ENCODE assay signal across 1 cellular context in the genomic region with DNA sequence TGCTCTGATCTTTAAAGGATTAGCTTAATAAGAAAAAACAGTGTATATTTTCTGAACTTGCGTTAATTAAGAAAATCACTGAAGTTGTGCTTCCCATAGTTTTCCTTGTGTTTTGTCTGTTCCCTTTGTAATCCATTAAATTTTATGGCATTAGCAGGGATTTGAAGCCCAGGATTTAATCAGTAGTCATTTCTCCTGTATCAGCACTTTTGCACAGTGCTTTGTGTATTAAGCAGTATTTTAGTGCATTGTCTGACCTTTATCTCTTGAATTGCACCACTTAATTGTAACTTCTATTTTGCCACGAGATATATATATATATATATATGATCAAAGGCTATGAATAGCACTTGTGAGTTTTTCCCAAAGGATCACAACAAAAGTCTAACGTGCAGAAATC.
TF ChIP-seq lines count a peak whose summit lies in the region.

No MANE protein-coding gene starts in this region.

TF ChIP-seq in K562, 482 proteins besides CTCF, POLR2A, EP300 and RAD21:
- TF ChIP-seq ZNF407 (IDR thresholded peaks at IDR 0.05; ENCODE audit: low read depth) (no peak), MAFF (IDR thresholded peaks at IDR 0.05; ENCODE audit: low read length) (peak; percentile 29; the same call in 1 of the 2 replicates), MAFK (IDR thresholded peaks at IDR 0.05; ENCODE audit: low read length) (0 out of 2 replicates have a peak, but pooled peaks have one; percentile 37)
- TF ChIP-seq, protein P1, sequence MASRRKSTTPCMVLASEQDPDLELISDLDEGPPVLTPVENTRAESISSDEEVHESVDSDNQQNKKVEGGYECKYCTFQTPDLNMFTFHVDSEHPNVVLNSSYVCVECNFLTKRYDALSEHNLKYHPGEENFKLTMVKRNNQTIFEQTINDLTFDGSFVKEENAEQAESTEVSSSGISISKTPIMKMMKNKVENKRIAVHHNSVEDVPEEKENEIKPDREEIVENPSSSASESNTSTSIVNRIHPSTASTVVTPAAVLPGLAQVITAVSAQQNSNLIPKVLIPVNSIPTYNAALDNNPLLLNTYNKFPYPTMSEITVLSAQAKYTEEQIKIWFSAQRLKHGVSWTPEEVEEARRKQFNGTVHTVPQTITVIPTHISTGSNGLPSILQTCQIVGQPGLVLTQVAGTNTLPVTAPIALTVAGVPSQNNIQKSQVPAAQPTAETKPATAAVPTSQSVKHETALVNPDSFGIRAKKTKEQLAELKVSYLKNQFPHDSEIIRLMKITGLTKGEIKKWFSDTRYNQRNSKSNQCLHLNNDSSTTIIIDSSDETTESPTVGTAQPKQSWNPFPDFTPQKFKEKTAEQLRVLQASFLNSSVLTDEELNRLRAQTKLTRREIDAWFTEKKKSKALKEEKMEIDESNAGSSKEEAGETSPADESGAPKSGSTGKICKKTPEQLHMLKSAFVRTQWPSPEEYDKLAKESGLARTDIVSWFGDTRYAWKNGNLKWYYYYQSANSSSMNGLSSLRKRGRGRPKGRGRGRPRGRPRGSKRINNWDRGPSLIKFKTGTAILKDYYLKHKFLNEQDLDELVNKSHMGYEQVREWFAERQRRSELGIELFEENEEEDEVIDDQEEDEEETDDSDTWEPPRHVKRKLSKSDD (conservative IDR thresholded peaks at IDR 0.05; ENCODE audit: low read length), result no peak
